In genomic region chr12:57745485-57745881, GRCh38 we compare ENCODE assay signal across 9 cellular contexts. TPM values are rescaled to one million over a fixed set of nuclear protein-coding genes. Genes with fewer than 3 reads are reported as not detected.
DNase-seq lines count a peak whose midpoint lies in the region; ATAC-seq and TF ChIP-seq lines count a peak whose summit lies in the region.
"Had no signal": no experiment of that assay in that cellular context is flagged by ENCODE, and none has a peak within 500 bp of the region (broad histone marks: within the 10 kb centered on the region; RNA-seq: fewer than 3 reads in every experiment).

No MANE protein-coding gene starts in this region.

- H4K20me1 ChIP-seq in osteoblast (ENCODE audit: insufficient read depth, low read length): no peaks in the 10 kb centered on the region

- TF ChIP-seq CTCF in RWPE1 (conservative IDR thresholded peaks at IDR 0.05; ENCODE audit: low read depth) (no peak), osteoblast (IDR thresholded peaks at IDR 0.05; ENCODE audit: extremely low read depth, low read depth, low read length) (no peak)

- H3K36me3 ChIP-seq in osteoblast (ENCODE audit: insufficient read depth, low read length): peaks cover 37% of the 10 kb centered on the region

- peaks cover 7% of the 10 kb centered on the region for H3K4me1 ChIP-seq in osteoblast (ENCODE audit: insufficient read depth, low read length)

- H2AFZ ChIP-seq in osteoblast (ENCODE audit: low read length): peak overlapping the region; percentile 78

- CTCF ChIA-PET in RWPE1 (lab: Yijun Ruan, JAX): interaction anchor here (0.5 to 2.5 kb wide), 2 partner anchors 19 to 112 kb away, joined by 3 to 14 read pairs; no protein-coding TSS in a partner anchor

- H3K27me3 ChIP-seq in osteoblast (ENCODE audit: insufficient read depth, low read length): peaks cover 21% of the 10 kb centered on the region

- H3K79me2 ChIP-seq in osteoblast (ENCODE audit: insufficient read depth, low read length): peaks cover 27% of the 10 kb centered on the region

- H3K4me2 ChIP-seq in osteoblast (ENCODE audit: insufficient read depth, low read length): peak overlapping the region; percentile 97

- DNase-seq in ELR (ENCODE audit: low read depth) (peak; percentile 27), RWPE1 (ENCODE audit: low spot score) (no peak), epithelial cell of prostate (ENCODE audit: low read depth, low spot score) (no peak), osteoblast (ENCODE audit: insufficient read length, low spot score, missing footprints) (peak; percentile 32), NCI-H2227 treated with DMSO at 0.1 percent for 48 hours (lab: John Stamatoyannopoulos, UW) (no peak), hepatic stellate cell (ENCODE audit: low spot score) (no peak), kidney tubule cell (ENCODE audit: low spot score) (no peak)

- H3K27ac ChIP-seq in RWPE1 (peak overlapping the region; percentile 92), epithelial cell of prostate (peak overlapping the region; percentile 91), osteoblast (ENCODE audit: low read depth, low read length) (peak overlapping the region; percentile 98)

- POLR2A ChIA-PET in RWPE1 (lab: Yijun Ruan, JAX; ENCODE audit: low non-redundant PET): no interaction called here

- H3K9me3 ChIP-seq in osteoblast (ENCODE audit: low read depth, low read length): no peaks in the 10 kb centered on the region

- no peak for ATAC-seq in HG02571 (IDR thresholded peaks at IDR 0.05; ENCODE audit: unreplicated experiment)

- H3K4me3 ChIP-seq in osteoblast (ENCODE audit: insufficient read depth, low read length): peak overlapping the region; percentile 97

RNA-seq across cellular contexts. Expression of gene TSPAN31, which starts 0.6 kb away (rescaled TPM):
- 37.4 and 41.6 TPM in 2 replicates for total RNA-seq in osteoblast

RNA-seq across cellular contexts. Expression of gene CDK4, which starts 6.6 kb away (rescaled TPM):
- total RNA-seq in osteoblast: 275 and 293 TPM in 2 replicates

RNA-seq across cellular contexts. Expression of gene AGAP2, which starts 6.9 kb away (rescaled TPM):
- total RNA-seq in osteoblast: 0.29 and 0.72 TPM in 2 replicates
- total RNA-seq: NCI-H460 had no signal

RNA-seq across cellular contexts. Expression of gene MARCHF9, which starts 9.4 kb away (rescaled TPM):
- 0.59 and 0.72 TPM in 2 replicates for total RNA-seq in osteoblast

RNA-seq across cellular contexts. Expression of gene CYP27B1, which starts 21.4 kb away (rescaled TPM):
- 0.29 and 0.36 TPM in 2 replicates for total RNA-seq in osteoblast

Comparison
In these comparisons a context has a peak if more than half of its experiments do, and no peak if none do; other contexts are left out.
1. DNase-seq: peak in ELR (single experiment) and osteoblast (single experiment); none in RWPE1 (single experiment), epithelial cell of prostate (single experiment), NCI-H2227 treated with DMSO at 0.1 percent for 48 hours (single experiment), hepatic stellate cell (single experiment) and kidney tubule cell (single experiment).
2. Peak in every context shown above with its lines, with median percentiles within 50 percentile points of each other: H3K27ac ChIP-seq.